In genomic region chr1:216723274-216723780, GRCh38 we compare ENCODE assay signal across 8 cellular contexts. TPM values are rescaled to one million over a fixed set of nuclear protein-coding genes. Genes with fewer than 3 reads are reported as not detected.
DNase-seq lines count a peak whose midpoint lies in the region; ATAC-seq, FAIRE-seq and TF ChIP-seq lines count a peak whose summit lies in the region.

Gene ESRRG (minus strand): TSS chr1:216723429. CDS start chr1:216723299, 130 bp downstream.

- H3K27ac ChIP-seq in BLaER1 (no peak within 1 kb of the TSS), astrocyte (ENCODE audit: low read depth, low read length) (no peak within 1 kb of the TSS), keratinocyte (ENCODE audit: control insufficient read depth, insufficient read depth, low read length) (no peak within 1 kb of the TSS)

- peak within 1 kb of the TSS; percentile 13 for H3K27ac Mint-ChIP-seq in astrocyte (ENCODE audit: unreplicated experiment)
- no peak within 1 kb of the TSS for H3K27ac Mint-ChIP-seq in stimulated activated memory B cell treated with anti-CD40 and anti-IgM and Interleukin-4, amounts not matched to agents 10 μg/mL and 1 μg/mL and 100 μg/mL, for 72 hours

- no peaks in the 10 kb centered on the region for H3K36me3 ChIP-seq in BLaER1
- no peaks in the 10 kb centered on the region for H3K36me3 ChIP-seq in astrocyte (ENCODE audit: insufficient read depth, low read length)
- H3K36me3 ChIP-seq in keratinocyte (ENCODE audit: control insufficient read depth in 2 of 2, extremely low read depth in 1 of 2, insufficient read depth in 2 of 2, low read length in 2 of 2) = no peaks in the 10 kb centered on the region

- no peak for FAIRE-seq in astrocyte (lab: Jason Lieb, UNC)
- peak; percentile 32 for FAIRE-seq in keratinocyte (lab: Jason Lieb, UNC)

- no peaks in the 10 kb centered on the region for H3K79me2 ChIP-seq in astrocyte (ENCODE audit: insufficient read depth, low read length)
- H3K79me2 ChIP-seq in keratinocyte (ENCODE audit: control insufficient read depth, insufficient read depth, low read length) = no peaks in the 10 kb centered on the region

- no peaks in the 10 kb centered on the region for H3K27me3 Mint-ChIP-seq in astrocyte (ENCODE audit: low read depth, unreplicated experiment)
- H3K27me3 Mint-ChIP-seq in stimulated activated memory B cell treated with anti-CD40 and anti-IgM and Interleukin-4, amounts not matched to agents 10 μg/mL and 1 μg/mL and 100 μg/mL, for 72 hours = peaks cover 36% of the 10 kb centered on the region

- dilution Hi-C loops in keratinocyte (cut with MboI; ENCODE audit: extremely low pct_ligation_motif_present, low sequenced_read_pairs) = no loop called here

- peak within 1 kb of the TSS; percentile 91 for H3K4me3 Mint-ChIP-seq in astrocyte (ENCODE audit: unreplicated experiment)
- peak within 1 kb of the TSS; percentile 57 for H3K4me3 Mint-ChIP-seq in stimulated activated memory B cell treated with anti-CD40 and anti-IgM and Interleukin-4, amounts not matched to agents 10 μg/mL and 1 μg/mL and 100 μg/mL, for 72 hours

- H3K36me3 Mint-ChIP-seq in astrocyte (ENCODE audit: low read depth, unreplicated experiment) = no peaks in the 10 kb centered on the region
- no peaks in the 10 kb centered on the region for H3K36me3 Mint-ChIP-seq in stimulated activated memory B cell treated with anti-CD40 and anti-IgM and Interleukin-4, amounts not matched to agents 10 μg/mL and 1 μg/mL and 100 μg/mL, for 72 hours

- H3K27me3 ChIP-seq in BLaER1 = peaks cover 11% of the 10 kb centered on the region
- H3K27me3 ChIP-seq in astrocyte (ENCODE audit: insufficient read depth, low read length) = peaks cover 8% of the 10 kb centered on the region
- H3K27me3 ChIP-seq in keratinocyte (ENCODE audit: control insufficient read depth, extremely low read depth, insufficient read depth, low read length) = peaks cover 26% of the 10 kb centered on the region

- DNase-seq in NCI-H1436 treated with DMSO at 0.1 percent for 48 hours (lab: John Stamatoyannopoulos, UW) = peak; percentile 98
- DNase-seq in astrocyte (ENCODE audit: low read depth) = peak; percentile 13
- DNase-seq in keratinocyte (ENCODE audit: low read depth, low spot score) = no peak

- H3K4me3 ChIP-seq in BLaER1 = no peak within 1 kb of the TSS
- H3K4me3 ChIP-seq in astrocyte (ENCODE audit: insufficient read depth, low read depth, low read length) = peak within 1 kb of the TSS; percentile 54
- peak within 1 kb of the TSS in 2 of 3 experiments; percentile 2 to 70 for H3K4me3 ChIP-seq in keratinocyte (ENCODE audit: control insufficient read depth in 2 of 3, extremely low read depth in 1 of 3, insufficient read depth in 2 of 3, low read depth in 1 of 3, low read length in 3 of 3)

- no peaks in the 10 kb centered on the region for H3K4me1 Mint-ChIP-seq in astrocyte (ENCODE audit: low read depth, unreplicated experiment)
- peaks cover 13% of the 10 kb centered on the region for H3K4me1 Mint-ChIP-seq in stimulated activated memory B cell treated with anti-CD40 and anti-IgM and Interleukin-4, amounts not matched to agents 10 μg/mL and 1 μg/mL and 100 μg/mL, for 72 hours

- H3K9me3 ChIP-seq in BLaER1 (no peaks in the 10 kb centered on the region), astrocyte (ENCODE audit: insufficient read depth, low read depth, low read length) (no peaks in the 10 kb centered on the region), keratinocyte (ENCODE audit: control insufficient read depth, low read depth, low read length) (no peaks in the 10 kb centered on the region)

- TF ChIP-seq CTCF in astrocyte (IDR thresholded peaks at IDR 0.05; ENCODE audit: insufficient read depth, low read depth, low read length) = no peak
- no peak for TF ChIP-seq CTCF in keratinocyte (optimal IDR thresholded peaks at IDR 0.05 in 1 of 3, IDR thresholded peaks at IDR 0.05 in 1 of 3, conservative IDR thresholded peaks at IDR 0.05 in 1 of 3; ENCODE audit: extremely low read depth in 1 of 3, insufficient read depth in 2 of 3, low read length in 3 of 3)

- H3K9me3 Mint-ChIP-seq in astrocyte (ENCODE audit: unreplicated experiment) = no peaks in the 10 kb centered on the region
- no peaks in the 10 kb centered on the region for H3K9me3 Mint-ChIP-seq in stimulated activated memory B cell treated with anti-CD40 and anti-IgM and Interleukin-4, amounts not matched to agents 10 μg/mL and 1 μg/mL and 100 μg/mL, for 72 hours

- H3K9ac ChIP-seq in BLaER1 (no peak within 1 kb of the TSS), astrocyte (ENCODE audit: low read length) (peak within 1 kb of the TSS; percentile 40), keratinocyte (ENCODE audit: control insufficient read depth, extremely low read depth, insufficient read depth, low read length) (peak within 1 kb of the TSS; percentile 13)

- no peaks in the 10 kb centered on the region for H4K20me1 ChIP-seq in BLaER1
- no peaks in the 10 kb centered on the region for H4K20me1 ChIP-seq in astrocyte (ENCODE audit: insufficient read depth, low read length)
- no peaks in the 10 kb centered on the region for H4K20me1 ChIP-seq in keratinocyte (ENCODE audit: control insufficient read depth, extremely low read depth, insufficient read depth, low read length)

- H2AFZ ChIP-seq in astrocyte (ENCODE audit: low read depth, low read length) = peak within 1 kb of the TSS; percentile 66
- H2AFZ ChIP-seq in keratinocyte (ENCODE audit: control insufficient read depth, low read length) = peak within 1 kb of the TSS; percentile 66

- peaks cover 23% of the 10 kb centered on the region for H3K4me1 ChIP-seq in BLaER1
- H3K4me1 ChIP-seq in astrocyte (ENCODE audit: insufficient read depth, low read length) = no peaks in the 10 kb centered on the region
- peaks cover 5% of the 10 kb centered on the region for H3K4me1 ChIP-seq in keratinocyte (ENCODE audit: control insufficient read depth, extremely low read depth, insufficient read depth, low read length)

- peak; percentile 57 for ATAC-seq in stimulated activated memory B cell treated with anti-CD40 and anti-IgM and Interleukin-4, amounts not matched to agents 10 μg/mL and 1 μg/mL and 100 μg/mL, for 72 hours
- ATAC-seq in GM21723 (IDR thresholded peaks at IDR 0.05; ENCODE audit: unreplicated experiment) (no peak), GM19452 (IDR thresholded peaks at IDR 0.05; ENCODE audit: unreplicated experiment) (no peak), GM19463 (IDR thresholded peaks at IDR 0.05; ENCODE audit: unreplicated experiment) (no peak)

- H3K9me1 ChIP-seq in keratinocyte (ENCODE audit: control insufficient read depth, extremely low read depth, insufficient read depth, low read length) = no peaks in the 10 kb centered on the region

- H3K4me2 ChIP-seq in BLaER1 = peak within 1 kb of the TSS; percentile 3; the same call in 1 of the 2 replicates
- H3K4me2 ChIP-seq in astrocyte (ENCODE audit: low read length) = peak within 1 kb of the TSS; percentile 83
- H3K4me2 ChIP-seq in keratinocyte (ENCODE audit: control insufficient read depth, extremely low read depth, insufficient read depth, low read depth, low read length) = peak within 1 kb of the TSS; percentile 65

RNA-seq across cellular contexts. Expression of gene ESRRG, which starts in this region (rescaled TPM):
- total RNA-seq in astrocyte = 0.41 and 0.79 TPM in 2 replicates
- polyA plus RNA-seq in keratinocyte = 0.08 to 0.16 TPM (median 0.08 TPM) in 3 replicates
- polyA plus RNA-seq in keratinocyte (2011; ENCODE audit: low read depth) = not detected
- polyA plus RNA-seq in keratinocyte (2011; cell fraction: cytosol; rRNA removed) = 0.04 and 0.07 TPM in 2 replicates
- 0.05 and 0.08 TPM in 2 replicates for polyA plus RNA-seq in keratinocyte (2011; cell fraction: nucleus; rRNA removed)
- 0.14 TPM in 1 of 2 replicates, not detected in the other for polyA plus RNA-seq in keratinocyte (2012; ENCODE audit: low replicate concordance)
- polyA minus RNA-seq in keratinocyte = 0.42 to 1.3 TPM (median 0.46 TPM) in 3 replicates
- not detected for polyA minus RNA-seq in keratinocyte (2011; cell fraction: cytosol; rRNA and poly(A)+ RNA removed)
- 0.42 and 0.47 TPM in 2 replicates for polyA minus RNA-seq in keratinocyte (2011; cell fraction: nucleus; rRNA and poly(A)+ RNA removed)

Comparison
In these comparisons a context has a peak if more than half of its experiments do, and no peak if none do; other contexts are left out.
1. Peak in DNase-seq, H3K4me3 ChIP-seq, H3K9ac ChIP-seq and H3K4me2 ChIP-seq in astrocyte; RNA of the gene not detected or under 1 TPM.
2. H3K4me2 ChIP-seq: peak in every context shown above with its lines; median percentile 83 in astrocyte; 65 in keratinocyte; 3 in BLaER1.